ENCODE assay signal across 11 cellular contexts in the genomic region with DNA sequence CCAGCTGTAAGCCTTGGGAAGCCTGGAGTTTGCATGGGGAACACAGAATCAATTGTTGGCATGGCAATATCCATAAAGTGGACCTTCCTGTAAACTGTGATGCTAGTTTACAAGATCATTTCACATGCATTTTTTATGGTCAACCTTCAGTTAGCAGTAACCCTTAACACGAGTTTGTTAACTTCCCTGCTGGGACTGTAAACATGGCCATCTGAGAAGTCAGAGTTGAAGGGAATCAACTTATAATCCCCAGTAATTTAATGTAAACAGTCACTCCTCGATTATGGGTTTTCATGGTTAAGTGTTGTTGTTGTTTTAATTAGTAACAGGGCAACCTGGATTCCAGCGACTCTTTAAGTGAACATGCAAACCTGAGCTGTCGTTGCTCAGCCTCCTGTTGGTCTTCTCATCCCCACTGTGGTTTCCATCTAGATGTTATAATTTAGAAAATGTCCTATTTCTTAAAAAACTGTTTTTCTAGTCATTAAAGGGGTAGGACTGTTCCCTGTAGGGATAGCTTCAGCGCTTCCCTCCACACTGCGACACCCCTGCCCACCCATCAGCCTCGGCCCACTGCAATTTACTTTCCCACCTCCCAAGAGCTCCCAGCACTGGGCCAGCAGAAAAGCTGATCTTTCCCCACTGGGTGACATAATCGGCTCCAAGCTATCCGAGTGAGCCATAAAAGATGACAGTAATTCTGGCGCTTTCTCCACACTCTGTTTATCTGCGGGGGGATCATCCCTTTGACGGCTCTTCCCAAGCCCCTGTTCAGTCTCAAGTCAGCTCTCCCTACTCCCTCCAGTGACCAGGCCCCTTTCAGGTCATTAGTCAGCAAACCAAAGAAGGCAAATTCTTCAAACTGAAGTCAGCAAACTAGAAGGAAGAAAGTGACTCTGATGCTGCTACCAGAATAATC.
DNase-seq lines count a peak whose midpoint lies in the region; ATAC-seq and TF ChIP-seq lines count a peak whose summit lies in the region.
"Had no signal": no experiment of that assay in that cellular context is flagged by ENCODE, and none has a peak within 500 bp of the region (broad histone marks: within the 10 kb centered on the region; RNA-seq: fewer than 3 reads in every experiment).

No MANE protein-coding gene starts in this region.

- no peak for TF ChIP-seq CTCF in RWPE2 (IDR thresholded peaks at IDR 0.05; ENCODE audit: poor library complexity, severe bottlenecking)
- no peak for TF ChIP-seq CTCF in fibroblast of lung (conservative IDR thresholded peaks at IDR 0.05 in 1 of 2, IDR thresholded peaks at IDR 0.05 in 1 of 2; ENCODE audit: low read depth in 1 of 2, low read length in 2 of 2)

- no peak overlapping the region for H3K4me3 ChIP-seq in BLaER1
- H3K4me3 ChIP-seq in RWPE2 (ENCODE audit: severe bottlenecking) = no peak overlapping the region
- H3K4me3 ChIP-seq in fibroblast of lung (replicated peaks in 1 of 4; ENCODE audit: control extremely low read depth in 1 of 4, insufficient read depth in 1 of 4, low read depth in 3 of 4, low read length in 4 of 4) = no peak overlapping the region

- H4K20me1 ChIP-seq in BLaER1 (0 out of 2 replicates have a peak, but pooled peaks cover 7% of the 10 kb centered on the region), fibroblast of lung (ENCODE audit: control insufficient read depth, extremely low read depth, insufficient read depth, low read length) (no peaks in the 10 kb centered on the region)

- H3K9me3 ChIP-seq in BLaER1 (no peaks in the 10 kb centered on the region), RWPE2 (ENCODE audit: severe bottlenecking) (no peaks in the 10 kb centered on the region), fibroblast of lung (ENCODE audit: control insufficient read depth, insufficient read depth, low read depth, low read length) (no peaks in the 10 kb centered on the region)
- H3K9me3 ChIP-seq: Caco-2 had no signal

- H3K4me2 ChIP-seq in BLaER1 = peak overlapping the region; percentile 81
- H3K4me2 ChIP-seq in fibroblast of lung (ENCODE audit: extremely low read depth, insufficient read depth, low read length) = no peak overlapping the region
- H3K4me2 ChIP-seq: KMS-11 had no signal

- no peak overlapping the region for H3K9ac ChIP-seq in BLaER1
- peak overlapping the region; percentile 38 for H3K9ac ChIP-seq in fibroblast of lung (ENCODE audit: insufficient read depth, low read length)
- H3K9ac ChIP-seq: KMS-11 had no signal

- H3K36me3 ChIP-seq in BLaER1 (peaks cover 40% of the 10 kb centered on the region), RWPE2 (ENCODE audit: low read depth) (no peaks in the 10 kb centered on the region), fibroblast of lung (ENCODE audit: control insufficient read depth, insufficient read depth, low read length) (peaks cover 20% of the 10 kb centered on the region)

- H3K4me1 ChIP-seq in BLaER1 = peaks cover 82% of the 10 kb centered on the region
- no peaks in the 10 kb centered on the region for H3K4me1 ChIP-seq in RWPE2 (ENCODE audit: insufficient read depth, poor library complexity, severe bottlenecking)
- peaks cover 46% of the 10 kb centered on the region for H3K4me1 ChIP-seq in fibroblast of lung (ENCODE audit: control insufficient read depth, extremely low read depth, insufficient read depth, low read length)
- H3K4me1 ChIP-seq: Caco-2 had no signal

- ATAC-seq in RWPE2 (ENCODE audit: low read depth) = peak; percentile 36; the same call in 1 of the 3 replicates
- ATAC-seq in HG03097 (IDR thresholded peaks at IDR 0.05; ENCODE audit: low FRiP score, unreplicated experiment) = no peak

- H3K27me3 ChIP-seq in BLaER1 (no peaks in the 10 kb centered on the region), RWPE2 (ENCODE audit: insufficient read depth, poor library complexity, severe bottlenecking) (no peaks in the 10 kb centered on the region), fibroblast of lung (ENCODE audit: control insufficient read depth, insufficient read depth, low read length) (no peaks in the 10 kb centered on the region)

- H3K79me2 ChIP-seq in fibroblast of lung (ENCODE audit: control insufficient read depth, insufficient read depth, low read length) = peaks cover 95% of the 10 kb centered on the region

- DNase-seq in RWPE2 (ENCODE audit: low spot score) (no peak), fibroblast of lung (ENCODE audit: low read depth in 2 of 2) (peak; percentile 65 to 81), pons (ENCODE audit: low spot score) (peak; percentile 65), cerebellar nuclear complex (lab: John Stamatoyannopoulos, UW) (no peak), NCI-H345 (lab: John Stamatoyannopoulos, UW) (no peak)
- DNase-seq in stimulated activated naive CD4-positive, alpha-beta T cell treated with Interleukin-2 at 50 U/mL for 16 hours (lab: John Stamatoyannopoulos, UW) = no peak
- DNase-seq: Caco-2; stimulated activated CD4-positive, alpha-beta T cell treated with anti-CD3 and anti-CD28 coated beads, Interleukin-4, amount 100 ng/mL, for 4 hours had no signal

- H3K27ac ChIP-seq in BLaER1 (peak overlapping the region; percentile 82), RWPE2 (ENCODE audit: poor library complexity, severe bottlenecking) (no peak overlapping the region), fibroblast of lung (ENCODE audit: insufficient read depth, low read length) (peak overlapping the region; percentile 66)
- H3K27ac ChIP-seq: KMS-11 had no signal

- no peak overlapping the region for H2AFZ ChIP-seq in fibroblast of lung (ENCODE audit: low read length)

Comparison
In these comparisons a context has a peak if more than half of its experiments do, and no peak if none do; other contexts are left out.
1. DNase-seq: peak in fibroblast of lung (2 of 2) and pons (single experiment); none in RWPE2 (single experiment), cerebellar nuclear complex (0 of 2), NCI-H345 (single experiment) and stimulated activated naive CD4-positive, alpha-beta T cell treated with Interleukin-2 at 50 U/mL for 16 hours (single experiment).